In the genomic region with DNA sequence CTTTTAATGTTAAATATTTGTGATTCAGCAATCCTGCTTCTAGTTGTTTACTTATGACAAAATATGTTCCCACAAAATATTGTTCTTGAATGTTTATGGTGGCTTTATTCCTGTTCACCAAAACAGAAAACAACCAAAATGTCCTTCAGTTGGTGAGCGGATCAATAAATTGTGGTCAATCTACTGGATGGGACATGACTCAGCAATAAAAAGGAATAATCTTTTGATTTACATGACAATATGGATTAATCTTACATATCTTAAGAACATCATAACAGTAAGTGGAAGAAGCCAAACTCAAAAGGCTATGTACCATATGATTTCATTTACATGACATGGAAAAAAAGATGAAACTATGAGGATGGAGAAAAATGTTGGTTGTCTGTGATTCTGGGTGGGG, we compare ENCODE assay signal across 7 cellular contexts.
"Had no signal": no experiment of that assay in that cellular context is flagged by ENCODE, and none has a peak within 500 bp of the region (broad histone marks: within the 10 kb centered on the region; RNA-seq: fewer than 3 reads in every experiment).

No MANE protein-coding gene starts in this region.

- FAIRE-seq: H54, HTR-8/SVneo had no signal

- H2AFZ ChIP-seq: GM23248 had no signal

- H3K27ac ChIP-seq: GM23248 had no signal

- H3K9ac ChIP-seq: GM23248 had no signal

- DNase-seq: GM23248, GOT3, H9, HCEC 1CT, KG1 had no signal

- H3K4me3 ChIP-seq: GM23248 had no signal
